ENCODE assay signal across 17 cellular contexts in genomic region chr11:78241475-78241874, GRCh38. TPM values are rescaled to one million over a fixed set of nuclear protein-coding genes. Genes with fewer than 3 reads are reported as not detected.
DNase-seq lines count a peak whose midpoint lies in the region; ATAC-seq, FAIRE-seq and TF ChIP-seq lines count a peak whose summit lies in the region.
"Had no signal": no experiment of that assay in that cellular context is flagged by ENCODE, and none has a peak within 500 bp of the region (broad histone marks: within the 10 kb centered on the region; RNA-seq: fewer than 3 reads in every experiment).

No MANE protein-coding gene starts in this region.

- DNase-seq in posterior cingulate gyrus (no peak), right cardiac atrium (no peak), GM20000 (ENCODE audit: low spot score) (no peak)
- DNase-seq: C1 segment of cervical spinal cord; Calu3; CD4-positive, alpha-beta memory T cell; COR-L47; DMS53; DMS79 treated with DMSO at 0.1 percent for 48 hours; GDM1 had no signal

- H3K36me3 Mint-ChIP-seq in dendritic cell treated with granulocyte-macrophage colony-stimulating factor and Interleukin-4, amounts not matched to agents 40 ng/mL and 50 ng/mL, for 4 days (ENCODE audit: low read depth) = peaks cover 83% of the 10 kb centered on the region

- H3K4me1 Mint-ChIP-seq in dendritic cell treated with granulocyte-macrophage colony-stimulating factor and Interleukin-4, amounts not matched to agents 40 ng/mL and 50 ng/mL, for 4 days (ENCODE audit: low read depth) = peaks cover 30% of the 10 kb centered on the region
- H3K4me1 Mint-ChIP-seq: GM23338 had no signal

- no peak overlapping the region for H3K4me3 ChIP-seq in HEK293 (ENCODE audit: low read depth, low read length)
- H3K4me3 ChIP-seq in right cardiac atrium (ENCODE audit: low read length) = no peak overlapping the region
- H3K4me3 ChIP-seq: GM12878, GM23338, HAP-1 had no signal

- no peak overlapping the region for H3K4me3 Mint-ChIP-seq in dendritic cell treated with granulocyte-macrophage colony-stimulating factor and Interleukin-4, amounts not matched to agents 40 ng/mL and 50 ng/mL, for 4 days
- H3K4me3 Mint-ChIP-seq: CD4-positive, alpha-beta memory T cell; GM23338 had no signal

- TF ChIP-seq CTCF in HEK293 (tag by site-specific recombination; IDR thresholded peaks at IDR 0.05) (no peak), GM20000 (IDR thresholded peaks at IDR 0.05; ENCODE audit: extremely low read depth, missing control alignments) (no peak)

- H3K9me3 ChIP-seq in HEK293 (ENCODE audit: control insufficient read depth, insufficient read depth, low read depth, low read length) = no peaks in the 10 kb centered on the region
- no peaks in the 10 kb centered on the region for H3K9me3 ChIP-seq in right cardiac atrium (ENCODE audit: control insufficient read depth, low read length)

- no peaks in the 10 kb centered on the region for H3K27me3 ChIP-seq in right cardiac atrium (ENCODE audit: control insufficient read depth, insufficient read depth)

- H3K27ac Mint-ChIP-seq in dendritic cell treated with granulocyte-macrophage colony-stimulating factor and Interleukin-4, amounts not matched to agents 40 ng/mL and 50 ng/mL, for 4 days = peak overlapping the region; percentile 16
- H3K27ac Mint-ChIP-seq: CD4-positive, alpha-beta memory T cell; GM23338 had no signal

- H3K9me3 Mint-ChIP-seq in dendritic cell treated with granulocyte-macrophage colony-stimulating factor and Interleukin-4, amounts not matched to agents 40 ng/mL and 50 ng/mL, for 4 days = peaks cover 16% of the 10 kb centered on the region

- H3K27ac ChIP-seq in HEK293 (ENCODE audit: extremely low read depth, low read depth, low read length) (no peak overlapping the region), right cardiac atrium (ENCODE audit: low read length) (no peak overlapping the region)

- FAIRE-seq in G401.6 (lab: Jason Lieb, UNC) = peak; percentile 21
- FAIRE-seq: GM12878, GM19239 had no signal

- no peaks in the 10 kb centered on the region for H3K27me3 Mint-ChIP-seq in dendritic cell treated with granulocyte-macrophage colony-stimulating factor and Interleukin-4, amounts not matched to agents 40 ng/mL and 50 ng/mL, for 4 days
- H3K27me3 Mint-ChIP-seq: CD4-positive, alpha-beta memory T cell had no signal

- H3K36me3 ChIP-seq in HEK293 (ENCODE audit: control insufficient read depth in 2 of 2, insufficient read depth in 1 of 2, low read length in 2 of 2) = no peaks in the 10 kb centered on the region
- H3K36me3 ChIP-seq: HAP-1 had no signal

- ATAC-seq in right cardiac atrium = no peak
- ATAC-seq: GM12878, GM23338 had no signal

- H3K4me1 ChIP-seq in HEK293 (ENCODE audit: control insufficient read depth, insufficient read depth, low read length) = no peaks in the 10 kb centered on the region
- H3K4me1 ChIP-seq in right cardiac atrium (ENCODE audit: control insufficient read depth, insufficient read depth, low read length) = no peaks in the 10 kb centered on the region

- CTCF ChIA-PET in HEK293 (lab: Yijun Ruan, JAX) = interaction anchor here (1.2 kb wide), 1 partner anchor 125 kb away, joined by 4 read pairs; no protein-coding TSS in a partner anchor

- POLR2A ChIA-PET in HEK293 (lab: Yijun Ruan, JAX) = no interaction called here

- intact Hi-C loops in dendritic cell treated with granulocyte-macrophage colony-stimulating factor and Interleukin-4, amounts not matched to agents 40 ng/mL and 50 ng/mL, for 4 days (cut with micrococcal nuclease) = no loop called here
- intact Hi-C loops in posterior cingulate gyrus (cut with DNase I) (no loop called here), right cardiac atrium (cut with DNase I) (no loop called here)

TF ChIP-seq in HEK293, 187 proteins besides CTCF, POLR2A, EP300 and RAD21:
- TF ChIP-seq OVOL3 (tag by site-specific recombination; IDR thresholded peaks at IDR 0.05) (no peak), SETDB1 (IDR thresholded peaks at IDR 0.05; ENCODE audit: insufficient read length, low read length) (peak; percentile 69)

RNA-seq across cellular contexts. Expression of gene USP35, which starts 52.8 kb away (rescaled TPM):
- 10 to 100 TPM; 10.5 to 16.6 (median 12.1) TPM for total RNA-seq in right cardiac atrium
- 7.5 TPM for polyA plus RNA-seq in right cardiac atrium

RNA-seq across cellular contexts. Expression of gene KCTD21, which starts 53.0 kb away (rescaled TPM):
- total RNA-seq in right cardiac atrium = 10 to 100 TPM in 2 of 4 donors, 1 to 10 TPM in 2; 8.4 to 10.7 (median 10.2) TPM
- 4.6 TPM for polyA plus RNA-seq in right cardiac atrium
